Comparison of ENCODE assay signal across 1 cellular context in genomic region chr9:135644631-135645218, GRCh38.
TF ChIP-seq lines count a peak whose summit lies in the region.

No MANE protein-coding gene starts in this region.

TF ChIP-seq in H1, 55 proteins besides CTCF, POLR2A, EP300 and RAD21:
- TF ChIP-seq SP2 (IDR thresholded peaks at IDR 0.05; ENCODE audit: low read length) (no peak), HDAC6 (IDR thresholded peaks at IDR 0.05; ENCODE audit: low read depth, low read length) (no peak), POLR2AphosphoS5 (IDR thresholded peaks at IDR 0.05; ENCODE audit: low read depth, low read length) (0 out of 2 replicates have a peak, but pooled peaks have one; percentile 28)
